ENCODE assay signal across 10 cellular contexts in the genomic region with DNA sequence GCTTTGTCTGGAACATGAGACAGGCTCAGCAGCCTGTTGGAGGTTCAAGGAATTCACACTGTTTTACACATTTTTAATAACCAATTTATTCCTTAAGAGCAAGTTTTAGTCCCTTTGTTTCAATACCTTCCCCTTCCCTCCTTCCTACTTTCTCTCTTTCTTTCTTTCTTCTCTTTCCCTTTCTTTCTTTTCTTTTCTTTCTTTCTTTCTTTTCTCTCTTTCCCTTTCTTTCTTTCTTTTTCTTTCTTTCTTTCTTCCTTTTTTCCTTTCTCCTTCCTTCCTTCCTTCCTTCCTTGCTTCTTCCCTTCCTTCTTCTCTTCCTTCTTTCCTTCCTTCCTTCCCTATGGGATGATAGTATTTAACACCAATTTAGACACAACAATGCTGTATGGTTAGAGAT.
"Had no signal": no experiment of that assay in that cellular context is flagged by ENCODE, and none has a peak within 500 bp of the region (broad histone marks: within the 10 kb centered on the region; RNA-seq: fewer than 3 reads in every experiment).

No MANE protein-coding gene starts in this region.

- H2AFZ ChIP-seq: GM23338 had no signal

- H3K4me1 Mint-ChIP-seq: GM23338, H9 had no signal

- H3K27ac ChIP-seq: KMS-11 had no signal

- H3K4me3 ChIP-seq: GM23338 had no signal

- ATAC-seq: GM23338 had no signal

- H3K9ac ChIP-seq: KMS-11 had no signal

- H3K4me2 ChIP-seq: GM23338, KMS-11 had no signal

- DNase-seq: H9, HCEC 1CT, HFFc6, IMR-90, KBM-7 had no signal

- FAIRE-seq: H1, H54, HTR-8/SVneo had no signal

- H3K27ac Mint-ChIP-seq: GM23338, H9, HFFc6 had no signal

- H3K4me3 Mint-ChIP-seq: GM23338, H9, HFFc6 had no signal
